Comparison of ENCODE assay signal across 23 cellular contexts in the genomic region with DNA sequence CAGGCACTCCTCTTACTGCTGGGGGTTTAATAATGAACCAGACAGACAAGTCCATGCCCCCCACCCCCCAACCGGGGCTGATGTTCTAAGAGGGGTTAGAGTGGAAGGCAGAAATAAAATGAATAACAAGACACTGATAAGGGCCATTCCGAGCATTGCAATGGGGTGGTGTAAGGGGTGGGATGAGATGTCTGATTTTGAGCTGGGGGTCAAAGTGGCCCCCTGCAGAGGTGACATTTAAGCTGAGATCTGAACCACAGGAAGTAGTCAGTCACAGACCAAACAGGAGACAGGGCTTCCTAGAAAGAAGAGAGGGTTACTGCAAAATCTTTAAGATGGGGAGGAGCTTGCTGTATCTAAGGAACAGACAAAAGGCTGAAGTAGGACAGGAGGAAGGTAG.
"Had no signal": no experiment of that assay in that cellular context is flagged by ENCODE, and none has a peak within 500 bp of the region (broad histone marks: within the 10 kb centered on the region; RNA-seq: fewer than 3 reads in every experiment).

No MANE protein-coding gene starts in this region.

- H3K27ac ChIP-seq: coronary artery, epithelial cell of prostate, prostate gland, right atrium auricular region, tibial artery had no signal

- ATAC-seq: activated CD4-positive, alpha-beta T cell treated with anti-CD3 and anti-CD28 coated beads for 36 hours; activated naive CD4-positive, alpha-beta T cell treated with anti-CD3 and anti-CD28 coated beads, Interleukin-2, amount 50 U/mL, for 72 hours; activated T-helper 17 cell treated with anti-CD3 and anti-CD28 coated beads, Interleukin-2, amount 50 U/mL, for 72 hours; gastroesophageal sphincter; mucosa of descending colon; WTC11 had no signal

- H3K4me1 ChIP-seq: gastroesophageal sphincter, prostate gland, right atrium auricular region, tibial artery had no signal

- H3K9me3 ChIP-seq: gastroesophageal sphincter, mucosa of descending colon, prostate gland, right atrium auricular region, tibial artery had no signal

- H3K27me3 ChIP-seq: gastroesophageal sphincter, right atrium auricular region, tibial artery had no signal

- H3K4me3 ChIP-seq: coronary artery, gastroesophageal sphincter, mucosa of descending colon, prostate gland, right atrium auricular region, tibial artery had no signal

- DNase-seq: activated CD4-positive, alpha-beta T cell treated with anti-CD3 and anti-CD28 coated beads for 36 hours; activated CD4-positive, alpha-beta T cell treated with anti-CD3 and anti-CD28 coated beads, Interleukin-2, amount 50 U/mL, for 4 hours; activated CD8-positive, alpha-beta memory T cell treated with anti-CD3 and anti-CD28 coated beads for 24 hours; activated CD8-positive, alpha-beta memory T cell treated with anti-CD3 and anti-CD28 coated beads, Interleukin-2, amount 50 U/mL, for 4 hours; activated T-cell treated with anti-CD3 and anti-CD28 coated beads, Interleukin-2, amount 50 U/mL, for 24 hours; cerebellar nuclear complex; head of caudate nucleus; hypothalamus; mucosa of descending colon; stimulated activated CD4-positive, alpha-beta T cell treated with anti-CD3 and anti-CD28 coated beads, Interleukin-12 subunit alpha, Interleukin-12 subunit beta, amount 100 ng/mL, for 4 hours; T-helper 1 cell; tibial artery had no signal

- H3K27ac Mint-ChIP-seq: activated CD4-positive, alpha-beta T cell treated with anti-CD3 and anti-CD28 coated beads for 36 hours; activated naive CD4-positive, alpha-beta T cell treated with anti-CD3 and anti-CD28 coated beads, Interleukin-2, amount 50 U/mL, for 72 hours; activated T-cell treated with anti-CD3 and anti-CD28 coated beads, Interleukin-2, amount 50 U/mL, for 24 hours; activated T-helper 17 cell treated with anti-CD3 and anti-CD28 coated beads, Interleukin-2, amount 50 U/mL, for 72 hours; memory B cell; stimulated activated naive CD8-positive, alpha-beta T cell treated with anti-CD3 and anti-CD28 coated beads, Interleukin-15, Interleukin-2, amounts not matched to agents 100 ng/mL and 50 ng/mL, for 24 hours; WTC11 had no signal

- H3K4me1 Mint-ChIP-seq: activated CD4-positive, alpha-beta T cell treated with anti-CD3 and anti-CD28 coated beads for 36 hours; activated T-helper 17 cell treated with anti-CD3 and anti-CD28 coated beads, Interleukin-2, amount 50 U/mL, for 72 hours had no signal

- H3K9me3 Mint-ChIP-seq: activated naive CD4-positive, alpha-beta T cell treated with anti-CD3 and anti-CD28 coated beads, Interleukin-2, amount 50 U/mL, for 72 hours; activated T-cell treated with anti-CD3 and anti-CD28 coated beads, Interleukin-2, amount 50 U/mL, for 24 hours; activated T-helper 17 cell treated with anti-CD3 and anti-CD28 coated beads, Interleukin-2, amount 50 U/mL, for 72 hours; memory B cell; stimulated activated naive CD8-positive, alpha-beta T cell treated with anti-CD3 and anti-CD28 coated beads, Interleukin-15, Interleukin-2, amounts not matched to agents 100 ng/mL and 50 ng/mL, for 24 hours had no signal

- H3K36me3 Mint-ChIP-seq: activated naive CD4-positive, alpha-beta T cell treated with anti-CD3 and anti-CD28 coated beads, Interleukin-2, amount 50 U/mL, for 72 hours; memory B cell; WTC11 had no signal

- H3K4me3 Mint-ChIP-seq: activated CD4-positive, alpha-beta T cell treated with anti-CD3 and anti-CD28 coated beads for 36 hours; activated T-cell treated with anti-CD3 and anti-CD28 coated beads, Interleukin-2, amount 50 U/mL, for 24 hours; activated T-helper 17 cell treated with anti-CD3 and anti-CD28 coated beads, Interleukin-2, amount 50 U/mL, for 72 hours; memory B cell; stimulated activated naive CD8-positive, alpha-beta T cell treated with anti-CD3 and anti-CD28 coated beads, Interleukin-15, Interleukin-2, amounts not matched to agents 100 ng/mL and 50 ng/mL, for 24 hours; WTC11 had no signal

- FAIRE-seq: islet of Langerhans had no signal

- H3K36me3 ChIP-seq: gastroesophageal sphincter, prostate gland, right atrium auricular region, tibial artery had no signal
